Comparison of ENCODE assay signal across 17 cellular contexts in genomic region chr4:54902261-54902660, GRCh38.
A peak's percentile ranks its signal among the peaks of the same experiment; 100 is the strongest.
DNase-seq lines count a peak whose midpoint lies in the region; ATAC-seq and TF ChIP-seq lines count a peak whose summit lies in the region.
"Had no signal": no experiment of that assay in that cellular context is flagged by ENCODE, and none has a peak within 500 bp of the region (broad histone marks: within the 10 kb centered on the region; RNA-seq: fewer than 3 reads in every experiment).

No MANE protein-coding gene starts in this region.

- DNase-seq in GM04503 (ENCODE audit: low read depth) (peak; percentile 60), NCI-H1048 (lab: John Stamatoyannopoulos, UW) (peak; percentile 27), epithelial cell of prostate (ENCODE audit: low read depth, low spot score) (peak; percentile 56), stromal cell of bone marrow (ENCODE audit: low read depth) (peak; percentile 19), left cardiac atrium (no peak), HFFc6 (no peak)
- DNase-seq: activated CD4-positive, alpha-beta T cell treated with anti-CD3 and anti-CD28 coated beads for 48 hours; activated naive CD4-positive, alpha-beta T cell treated with anti-CD3 and anti-CD28 coated beads, Interleukin-2, amount 10 ng/mL, durations not matched to agents 7 days and 5 days; caudate nucleus; CD4-positive, alpha-beta T cell; effector memory CD8-positive, alpha-beta T cell; GDM1; MV-4-11; SHP77 treated with DMSO at 0.1 percent for 48 hours; stimulated activated naive CD4-positive, alpha-beta T cell treated with Interleukin-2 at 50 U/mL for 16 hours had no signal

- intact Hi-C loops in left cardiac atrium (cut with DNase I) = no loop called here

- ATAC-seq in HG03175 (IDR thresholded peaks at IDR 0.05; ENCODE audit: unreplicated experiment) (no peak), left cardiac atrium (no peak)
- ATAC-seq: effector memory CD8-positive, alpha-beta T cell had no signal

- TF ChIP-seq CTCF in HFFc6 (IDR thresholded peaks at IDR 0.05) = no peak

- H3K36me3 Mint-ChIP-seq in HFFc6 (ENCODE audit: low read depth) = no peaks in the 10 kb centered on the region
- H3K36me3 Mint-ChIP-seq: activated naive CD4-positive, alpha-beta T cell treated with anti-CD3 and anti-CD28 coated beads, Interleukin-2, amount 10 ng/mL, durations not matched to agents 7 days and 5 days had no signal

- no peaks in the 10 kb centered on the region for H3K4me1 Mint-ChIP-seq in HFFc6 (ENCODE audit: low read depth)
- H3K4me1 Mint-ChIP-seq: activated naive CD4-positive, alpha-beta T cell treated with anti-CD3 and anti-CD28 coated beads, Interleukin-2, amount 10 ng/mL, durations not matched to agents 7 days and 5 days had no signal

- H3K9me3 Mint-ChIP-seq in HFFc6 = no peaks in the 10 kb centered on the region

- no peak overlapping the region for H3K4me3 Mint-ChIP-seq in HFFc6
- H3K4me3 Mint-ChIP-seq: activated naive CD4-positive, alpha-beta T cell treated with anti-CD3 and anti-CD28 coated beads, Interleukin-2, amount 10 ng/mL, durations not matched to agents 7 days and 5 days; CD4-positive, alpha-beta T cell; effector memory CD8-positive, alpha-beta T cell had no signal

- no peaks in the 10 kb centered on the region for H3K27me3 Mint-ChIP-seq in HFFc6 (ENCODE audit: insufficient read depth)
- H3K27me3 Mint-ChIP-seq: activated naive CD4-positive, alpha-beta T cell treated with anti-CD3 and anti-CD28 coated beads, Interleukin-2, amount 10 ng/mL, durations not matched to agents 7 days and 5 days; CD4-positive, alpha-beta T cell; effector memory CD8-positive, alpha-beta T cell had no signal

- no peak overlapping the region for H3K27ac Mint-ChIP-seq in HFFc6
- H3K27ac Mint-ChIP-seq: activated naive CD4-positive, alpha-beta T cell treated with anti-CD3 and anti-CD28 coated beads, Interleukin-2, amount 10 ng/mL, durations not matched to agents 7 days and 5 days; CD4-positive, alpha-beta T cell; effector memory CD8-positive, alpha-beta T cell had no signal

- H3K27ac ChIP-seq in epithelial cell of prostate = no peak overlapping the region
- H3K27ac ChIP-seq: skin epidermis had no signal

Comparison
In these comparisons a context has a peak if more than half of its experiments do, and no peak if none do; other contexts are left out.
1. DNase-seq: peak in GM04503 (single experiment), NCI-H1048 (single experiment), epithelial cell of prostate (single experiment) and stromal cell of bone marrow (single experiment); none in left cardiac atrium (single experiment) and HFFc6 (single experiment).